In the genomic region with DNA sequence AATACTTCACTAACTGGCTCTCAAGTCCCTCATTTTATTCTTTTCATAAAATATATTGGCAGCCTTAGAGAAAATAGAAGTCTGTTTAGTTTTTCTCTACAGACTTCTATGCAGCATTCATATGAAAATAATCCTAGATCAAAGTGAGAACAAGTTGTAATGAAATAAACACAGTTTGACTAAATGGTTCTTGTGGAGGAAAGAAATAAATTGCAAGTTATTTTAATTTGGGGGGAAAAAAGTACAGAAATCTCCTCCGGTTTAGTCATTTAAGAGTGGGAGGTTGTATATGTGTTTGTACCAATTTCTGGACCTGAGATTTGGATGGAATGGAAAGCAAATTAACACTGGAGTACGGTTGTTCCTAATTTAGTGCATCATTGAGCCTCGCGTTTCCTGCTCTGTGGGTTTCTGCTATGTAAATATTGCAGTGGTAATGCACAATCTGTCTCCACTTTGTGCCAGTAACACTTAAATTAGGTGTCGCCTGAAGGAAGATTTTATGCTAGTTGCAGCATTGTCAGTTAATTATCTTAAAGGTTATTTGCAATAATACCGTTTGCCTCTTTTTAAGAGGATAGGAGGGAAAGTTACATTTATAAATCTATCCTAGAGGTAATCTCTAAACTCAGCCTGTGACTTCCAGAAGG, we compare ENCODE assay signal across 14 cellular contexts.
DNase-seq lines count a peak whose midpoint lies in the region; ATAC-seq lines count a peak whose summit lies in the region.
"Had no signal": no experiment of that assay in that cellular context is flagged by ENCODE, and none has a peak within 500 bp of the region (broad histone marks: within the 10 kb centered on the region; RNA-seq: fewer than 3 reads in every experiment).

No MANE protein-coding gene starts in this region.

- H3K9me3 ChIP-seq in endocrine pancreas (ENCODE audit: control insufficient read depth, low read length) (no peaks in the 10 kb centered on the region), T-helper 17 cell (ENCODE audit: control insufficient read depth, low read length, poor library complexity, severe bottlenecking) (no peaks in the 10 kb centered on the region)

- DNase-seq in DMS79 treated with DMSO at 0.1 percent for 48 hours (lab: John Stamatoyannopoulos, UW) = peak; percentile 73
- peak; percentile 2 for DNase-seq in NCI-H1105 (lab: John Stamatoyannopoulos, UW)
- peak; percentile 98 for DNase-seq in NCI-H69 (lab: John Stamatoyannopoulos, UW)
- DNase-seq in NCI-H187 (lab: John Stamatoyannopoulos, UW) = no peak
- no peak for DNase-seq in T-helper 17 cell
- no peak for DNase-seq in activated effector memory CD4-positive, alpha-beta T cell treated with Interleukin-2 at 50 U/mL for 16 hours
- DNase-seq: activated CD4-positive, alpha-beta T cell treated with anti-CD3 and anti-CD28 coated beads, Interleukin-2, amount 50 U/mL, for 48 hours; activated naive CD8-positive, alpha-beta T cell treated with anti-CD3 and anti-CD28 coated beads, Interleukin-2, amount 50 U/mL, for 24 hours; activated T-cell treated with anti-CD3 and anti-CD28 coated beads, Interleukin-2, amount 50 U/mL, for 72 hours; EL; mammary epithelial cell; nephron progenitor cell had no signal

- peaks cover 6% of the 10 kb centered on the region for H3K36me3 Mint-ChIP-seq in T-helper 17 cell (ENCODE audit: low read depth)

- H3K4me3 Mint-ChIP-seq in T-helper 17 cell = no peak overlapping the region
- H3K4me3 Mint-ChIP-seq: activated naive CD8-positive, alpha-beta T cell treated with anti-CD3 and anti-CD28 coated beads, Interleukin-2, amount 50 U/mL, for 24 hours; activated T-cell treated with anti-CD3 and anti-CD28 coated beads, Interleukin-2, amount 50 U/mL, for 72 hours; nephron progenitor cell had no signal

- ATAC-seq in GM19324 (IDR thresholded peaks at IDR 0.05; ENCODE audit: low FRiP score, unreplicated experiment) = no peak
- no peak for ATAC-seq in T-helper 17 cell
- ATAC-seq: activated naive CD8-positive, alpha-beta T cell treated with anti-CD3 and anti-CD28 coated beads, Interleukin-2, amount 50 U/mL, for 24 hours; activated T-cell treated with anti-CD3 and anti-CD28 coated beads, Interleukin-2, amount 50 U/mL, for 72 hours had no signal

- no peaks in the 10 kb centered on the region for H3K27me3 ChIP-seq in endocrine pancreas (ENCODE audit: control insufficient read depth, insufficient read depth, low read length)

- H3K4me1 Mint-ChIP-seq in T-helper 17 cell = no peaks in the 10 kb centered on the region
- H3K4me1 Mint-ChIP-seq: activated naive CD8-positive, alpha-beta T cell treated with anti-CD3 and anti-CD28 coated beads, Interleukin-2, amount 50 U/mL, for 24 hours had no signal

- H3K27me3 Mint-ChIP-seq in T-helper 17 cell = no peaks in the 10 kb centered on the region
- H3K27me3 Mint-ChIP-seq: activated naive CD8-positive, alpha-beta T cell treated with anti-CD3 and anti-CD28 coated beads, Interleukin-2, amount 50 U/mL, for 24 hours had no signal

- no peaks in the 10 kb centered on the region for H3K36me3 ChIP-seq in endocrine pancreas (ENCODE audit: control insufficient read depth, insufficient read depth, low read length)

- peak overlapping the region; percentile 49 for H3K4me3 ChIP-seq in endocrine pancreas (ENCODE audit: control insufficient read depth, insufficient read depth, low read length)

- H3K9ac ChIP-seq in endocrine pancreas (ENCODE audit: control insufficient read depth, insufficient read depth, low read length) = no peak overlapping the region

- H3K27ac Mint-ChIP-seq in T-helper 17 cell = no peak overlapping the region
- H3K27ac Mint-ChIP-seq: activated naive CD8-positive, alpha-beta T cell treated with anti-CD3 and anti-CD28 coated beads, Interleukin-2, amount 50 U/mL, for 24 hours; activated T-cell treated with anti-CD3 and anti-CD28 coated beads, Interleukin-2, amount 50 U/mL, for 72 hours had no signal

- H3K4me1 ChIP-seq in endocrine pancreas (ENCODE audit: control insufficient read depth, insufficient read depth, low read length) = peaks cover 6% of the 10 kb centered on the region

Comparison
In these comparisons a context has a peak if more than half of its experiments do, and no peak if none do; other contexts are left out.
1. DNase-seq: peak in DMS79 treated with DMSO at 0.1 percent for 48 hours (single experiment), NCI-H1105 (single experiment) and NCI-H69 (single experiment); none in NCI-H187 (0 of 2), T-helper 17 cell (0 of 3) and activated effector memory CD4-positive, alpha-beta T cell treated with Interleukin-2 at 50 U/mL for 16 hours (single experiment).